ENCODE assay signal across 8 cellular contexts in genomic region chr2:134261398-134262131, GRCh38. TPM values are rescaled to one million over a fixed set of nuclear protein-coding genes. Genes with fewer than 3 reads are reported as not detected.
A peak's percentile ranks its signal among the peaks of the same experiment; 100 is the strongest.
DNase-seq lines count a peak whose midpoint lies in the region; ATAC-seq and TF ChIP-seq lines count a peak whose summit lies in the region.

No MANE protein-coding gene starts in this region.

- H3K4me3 ChIP-seq in OCI-LY7 (ENCODE audit: low read depth, low read length, poor library complexity, severe bottlenecking) = peak overlapping the region; percentile 40
- H3K4me3 ChIP-seq in Caco-2 (ENCODE audit: low read depth, low read length) = no peak overlapping the region

- H3K27me3 ChIP-seq in Caco-2 (replicated peaks; ENCODE audit: control insufficient read depth, insufficient read depth, low read length) = no peaks in the 10 kb centered on the region

- H3K4me1 ChIP-seq in OCI-LY7 (ENCODE audit: insufficient read depth, low read length, poor library complexity, severe bottlenecking) (peaks cover 86% of the 10 kb centered on the region), Caco-2 (no peaks in the 10 kb centered on the region)

- H3K27ac Mint-ChIP-seq in Caco-2 (ENCODE audit: unreplicated experiment) = no peak overlapping the region

- H3K4me3 Mint-ChIP-seq in Caco-2 (ENCODE audit: unreplicated experiment) = no peak overlapping the region

- H4K20me1 ChIP-seq in OCI-LY7 (ENCODE audit: insufficient read depth, low read length) = no peaks in the 10 kb centered on the region

- H3K79me2 ChIP-seq in OCI-LY7 (ENCODE audit: insufficient read depth, low read depth, low read length) = peaks cover 83% of the 10 kb centered on the region

- no peaks in the 10 kb centered on the region for H3K4me1 Mint-ChIP-seq in Caco-2 (ENCODE audit: low read depth, unreplicated experiment)

- CTCF ChIA-PET in OCI-LY7 (lab: Charles Lee; ENCODE audit: unreplicated experiment) = interaction anchor here (0.9 to 1.5 kb wide), 4 partner anchors 11 to 150 kb away, joined by 3 to 5 read pairs (median 4); no protein-coding TSS in a partner anchor
- CTCF ChIA-PET in Caco-2 (lab: Charles Lee) = no interaction called here

- peak; percentile 75 for DNase-seq in OCI-LY7 (ENCODE audit: low spot score)
- peak; percentile 20 for DNase-seq in iPS-NIHi7 (ENCODE audit: extremely low spot score)
- no peak for DNase-seq in NCI-H226
- no peak for DNase-seq in anterior cingulate cortex (lab: John Stamatoyannopoulos, UW)
- DNase-seq in Caco-2 = no peak

- no peaks in the 10 kb centered on the region for H3K9me2 ChIP-seq in OCI-LY7 (ENCODE audit: insufficient read depth, low read length)

- H3K9me3 ChIP-seq in OCI-LY7 (ENCODE audit: low read length) (no peaks in the 10 kb centered on the region), Caco-2 (no peaks in the 10 kb centered on the region)

- H3K9me3 Mint-ChIP-seq in Caco-2 (ENCODE audit: unreplicated experiment) = no peaks in the 10 kb centered on the region

- peak; percentile 39 for ATAC-seq in GM18861 (IDR thresholded peaks at IDR 0.05; ENCODE audit: unreplicated experiment)
- ATAC-seq in HG02610 (IDR thresholded peaks at IDR 0.05; ENCODE audit: unreplicated experiment) = peak; percentile 71
- no peak for ATAC-seq in HG02763 (IDR thresholded peaks at IDR 0.05; ENCODE audit: unreplicated experiment)

- peak overlapping the region; percentile 80 for H3K4me2 ChIP-seq in OCI-LY7 (ENCODE audit: low read length)

- H3K36me3 ChIP-seq in OCI-LY7 (ENCODE audit: insufficient read depth, low read length) (peaks cover 13% of the 10 kb centered on the region), Caco-2 (ENCODE audit: control insufficient read depth, insufficient read depth, low read length) (no peaks in the 10 kb centered on the region)

- peak overlapping the region; percentile 5; the same call in 1 of the 2 replicates for H2AFZ ChIP-seq in OCI-LY7 (ENCODE audit: low read length)

- BruUV-seq in OCI-LY7 (replicated peaks; lab: Mats Ljungman, UMichigan) (no TSS peak), Caco-2 (replicated peaks; lab: Mats Ljungman, UMichigan) (no TSS peak)

- POLR2A ChIA-PET in OCI-LY7 (lab: Charles Lee) = interaction anchor here (0.8 to 7.5 kb wide), 10 partner anchors 8 to 480 kb away, joined by 3 to 115 read pairs (median 10); partner anchors contain the start of gene MGAT5
- POLR2A ChIA-PET in Caco-2 (lab: Charles Lee) = no interaction called here

- no peaks in the 10 kb centered on the region for H3K27me3 Mint-ChIP-seq in Caco-2 (ENCODE audit: insufficient read depth, unreplicated experiment)

- TF ChIP-seq CTCF in OCI-LY7 (conservative IDR thresholded peaks at IDR 0.05; ENCODE audit: low read length) (no peak), Caco-2 (IDR thresholded peaks at IDR 0.05; ENCODE audit: insufficient read depth in 1 of 2, low read depth in 1 of 2, low read length in 1 of 2, severe bottlenecking in 1 of 2, unreplicated experiment in 1 of 2) (no peak)

- intact Hi-C loops in OCI-LY7 (cut with micrococcal nuclease; ENCODE audit: unreplicated experiment) (loop anchor here (1.0 kb wide), 1 partner anchor 150 kb away; no protein-coding TSS in a partner anchor), Caco-2 (cut with micrococcal nuclease; ENCODE audit: unreplicated experiment) (no loop called here)

- H3K27ac ChIP-seq in OCI-LY7 (ENCODE audit: low read depth, low read length, poor library complexity, severe bottlenecking) = peak overlapping the region; percentile 91

- no peaks in the 10 kb centered on the region for H3K36me3 Mint-ChIP-seq in Caco-2 (ENCODE audit: insufficient read depth, unreplicated experiment)

RNA-seq across cellular contexts. Expression of gene MGAT5, which starts 7.7 kb away (rescaled TPM):
- 39.1 and 60.8 TPM in 2 replicates for total RNA-seq in OCI-LY7 (2014; rRNA removed; shearing (Covaris generic))
- total RNA-seq in OCI-LY7 (2022) (58.4 and 68.0 TPM in 2 replicates), Caco-2 (2022) (21.7 and 22.1 TPM in 2 replicates)

Comparison
In these comparisons a context has a peak if more than half of its experiments do, and no peak if none do; other contexts are left out.
1. DNase-seq: peak in OCI-LY7 (single experiment) and iPS-NIHi7 (single experiment); none in NCI-H226 (single experiment), anterior cingulate cortex (0 of 58) and Caco-2 (0 of 2).